In the genomic region with DNA sequence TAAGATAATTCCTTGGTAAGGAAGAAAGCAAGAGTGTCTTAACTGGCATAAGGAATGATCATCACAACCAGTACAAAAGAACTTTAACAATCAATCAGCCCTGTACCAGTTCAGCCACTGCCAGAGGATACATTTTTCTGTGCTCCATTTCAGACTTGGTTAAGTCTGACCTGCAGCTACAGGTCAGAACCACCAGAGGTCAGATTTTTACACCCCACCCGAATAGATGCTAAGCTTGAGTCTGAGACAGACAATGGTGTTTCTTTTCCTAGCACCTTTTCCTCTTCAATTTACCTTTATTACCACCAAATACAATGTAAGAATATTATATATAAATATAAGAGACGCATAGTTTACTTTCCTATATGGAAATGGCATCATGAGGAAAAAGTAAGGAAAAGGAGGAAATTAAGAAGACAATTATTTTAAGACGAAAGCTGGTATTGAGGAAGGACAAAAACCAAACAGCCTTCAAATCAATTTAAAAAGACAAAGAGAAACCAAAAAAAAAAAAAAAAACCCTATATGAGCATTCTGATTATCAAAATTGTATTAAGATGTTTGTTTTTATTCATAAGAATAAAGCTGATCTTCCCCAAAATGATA, we compare ENCODE assay signal across 8 cellular contexts.
DNase-seq lines count a peak whose midpoint lies in the region; ATAC-seq and TF ChIP-seq lines count a peak whose summit lies in the region.

No MANE protein-coding gene starts in this region.

- peak; percentile 87 for ATAC-seq in GM18519 (IDR thresholded peaks at IDR 0.05; ENCODE audit: low FRiP score, unreplicated experiment)
- peak; percentile 80 for ATAC-seq in HG02840 (IDR thresholded peaks at IDR 0.05; ENCODE audit: low FRiP score, unreplicated experiment)

- peaks cover 27% of the 10 kb centered on the region for H3K4me1 Mint-ChIP-seq in brain
- peaks cover 22% of the 10 kb centered on the region for H3K4me1 Mint-ChIP-seq in type B pancreatic cell (ENCODE audit: unreplicated experiment)

- DNase-seq in COLO829 (ENCODE audit: low spot score) (peak; percentile 79), NCI-H1092 (lab: John Stamatoyannopoulos, UW) (peak; percentile 9), islet precursor cell (peak; percentile 71), type B pancreatic cell (ENCODE audit: extremely low spot score, unreplicated experiment) (no peak), NCI-H2029 (lab: John Stamatoyannopoulos, UW) (no peak)

- TF ChIP-seq CTCF in brain (conservative IDR thresholded peaks at IDR 0.05) (peak; percentile 64 to 78), type B pancreatic cell (conservative IDR thresholded peaks at IDR 0.05) (peak; percentile 84)

- no peaks in the 10 kb centered on the region for H3K27me3 Mint-ChIP-seq in brain
- no peaks in the 10 kb centered on the region for H3K27me3 Mint-ChIP-seq in type B pancreatic cell

- no peaks in the 10 kb centered on the region for H3K9me3 Mint-ChIP-seq in brain
- H3K9me3 Mint-ChIP-seq in type B pancreatic cell = no peaks in the 10 kb centered on the region

- H3K27ac Mint-ChIP-seq in brain = peak overlapping the region in 1 of 5 experiments; percentile 12
- peak overlapping the region; percentile 57 for H3K27ac Mint-ChIP-seq in type B pancreatic cell

- H3K36me3 Mint-ChIP-seq in brain = no peaks in the 10 kb centered on the region
- no peaks in the 10 kb centered on the region for H3K36me3 Mint-ChIP-seq in type B pancreatic cell

- H3K4me3 Mint-ChIP-seq in brain (no peak overlapping the region), type B pancreatic cell (no peak overlapping the region)

Comparison
In these comparisons a context has a peak if more than half of its experiments do, and no peak if none do; other contexts are left out.
1. DNase-seq: peak in COLO829 (single experiment), NCI-H1092 (single experiment) and islet precursor cell (single experiment); none in type B pancreatic cell (single experiment) and NCI-H2029 (single experiment).